1 cellular context compared by ENCODE assay signal in the genomic region with DNA sequence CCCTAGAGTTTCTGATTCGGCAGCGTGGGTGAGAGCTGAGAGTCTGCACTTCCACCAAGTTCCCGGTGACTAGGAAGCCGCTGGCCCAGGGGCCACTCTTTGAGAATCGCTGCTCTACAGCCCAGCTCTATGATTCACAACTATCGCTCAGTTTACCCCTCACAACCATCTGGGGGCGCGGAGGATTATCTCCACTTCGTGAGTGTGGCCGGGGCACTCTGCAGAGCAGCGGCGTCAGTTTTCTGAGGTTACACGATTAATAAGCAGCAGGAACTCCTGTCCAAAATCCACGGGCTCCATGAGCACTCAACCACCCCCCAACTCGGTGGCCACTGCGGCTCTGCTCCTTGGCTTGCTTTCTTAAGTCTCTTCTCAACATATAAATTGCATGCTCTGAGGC.
TF ChIP-seq lines count a peak whose summit lies in the region.

No MANE protein-coding gene starts in this region.

TF ChIP-seq in WTC11, 78 proteins besides CTCF, POLR2A, EP300 and RAD21:
- TF ChIP-seq EMX1 (CRISPR knock-in tag; IDR thresholded peaks at IDR 0.05) (no peak), ZNF425 (CRISPR knock-in tag; conservative IDR thresholded peaks at IDR 0.05) (no peak), FOXP4 (CRISPR knock-in tag; IDR thresholded peaks at IDR 0.05) (no peak), ZNF423 (CRISPR knock-in tag; IDR thresholded peaks at IDR 0.05) (no peak)
- TF ChIP-seq, protein P1, sequence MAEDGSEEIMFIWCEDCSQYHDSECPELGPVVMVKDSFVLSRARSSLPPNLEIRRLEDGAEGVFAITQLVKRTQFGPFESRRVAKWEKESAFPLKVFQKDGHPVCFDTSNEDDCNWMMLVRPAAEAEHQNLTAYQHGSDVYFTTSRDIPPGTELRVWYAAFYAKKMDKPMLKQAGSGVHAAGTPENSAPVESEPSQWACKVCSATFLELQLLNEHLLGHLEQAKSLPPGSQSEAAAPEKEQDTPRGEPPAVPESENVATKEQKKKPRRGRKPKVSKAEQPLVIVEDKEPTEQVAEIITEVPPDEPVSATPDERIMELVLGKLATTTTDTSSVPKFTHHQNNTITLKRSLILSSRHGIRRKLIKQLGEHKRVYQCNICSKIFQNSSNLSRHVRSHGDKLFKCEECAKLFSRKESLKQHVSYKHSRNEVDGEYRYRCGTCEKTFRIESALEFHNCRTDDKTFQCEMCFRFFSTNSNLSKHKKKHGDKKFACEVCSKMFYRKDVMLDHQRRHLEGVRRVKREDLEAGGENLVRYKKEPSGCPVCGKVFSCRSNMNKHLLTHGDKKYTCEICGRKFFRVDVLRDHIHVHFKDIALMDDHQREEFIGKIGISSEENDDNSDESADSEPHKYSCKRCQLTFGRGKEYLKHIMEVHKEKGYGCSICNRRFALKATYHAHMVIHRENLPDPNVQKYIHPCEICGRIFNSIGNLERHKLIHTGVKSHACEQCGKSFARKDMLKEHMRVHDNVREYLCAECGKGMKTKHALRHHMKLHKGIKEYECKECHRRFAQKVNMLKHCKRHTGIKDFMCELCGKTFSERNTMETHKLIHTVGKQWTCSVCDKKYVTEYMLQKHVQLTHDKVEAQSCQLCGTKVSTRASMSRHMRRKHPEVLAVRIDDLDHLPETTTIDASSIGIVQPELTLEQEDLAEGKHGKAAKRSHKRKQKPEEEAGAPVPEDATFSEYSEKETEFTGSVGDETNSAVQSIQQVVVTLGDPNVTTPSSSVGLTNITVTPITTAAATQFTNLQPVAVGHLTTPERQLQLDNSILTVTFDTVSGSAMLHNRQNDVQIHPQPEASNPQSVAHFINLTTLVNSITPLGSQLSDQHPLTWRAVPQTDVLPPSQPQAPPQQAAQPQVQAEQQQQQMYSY (CRISPR knock-in tag; IDR thresholded peaks at IDR 0.05), result no peak
- TF ChIP-seq, protein P2, sequence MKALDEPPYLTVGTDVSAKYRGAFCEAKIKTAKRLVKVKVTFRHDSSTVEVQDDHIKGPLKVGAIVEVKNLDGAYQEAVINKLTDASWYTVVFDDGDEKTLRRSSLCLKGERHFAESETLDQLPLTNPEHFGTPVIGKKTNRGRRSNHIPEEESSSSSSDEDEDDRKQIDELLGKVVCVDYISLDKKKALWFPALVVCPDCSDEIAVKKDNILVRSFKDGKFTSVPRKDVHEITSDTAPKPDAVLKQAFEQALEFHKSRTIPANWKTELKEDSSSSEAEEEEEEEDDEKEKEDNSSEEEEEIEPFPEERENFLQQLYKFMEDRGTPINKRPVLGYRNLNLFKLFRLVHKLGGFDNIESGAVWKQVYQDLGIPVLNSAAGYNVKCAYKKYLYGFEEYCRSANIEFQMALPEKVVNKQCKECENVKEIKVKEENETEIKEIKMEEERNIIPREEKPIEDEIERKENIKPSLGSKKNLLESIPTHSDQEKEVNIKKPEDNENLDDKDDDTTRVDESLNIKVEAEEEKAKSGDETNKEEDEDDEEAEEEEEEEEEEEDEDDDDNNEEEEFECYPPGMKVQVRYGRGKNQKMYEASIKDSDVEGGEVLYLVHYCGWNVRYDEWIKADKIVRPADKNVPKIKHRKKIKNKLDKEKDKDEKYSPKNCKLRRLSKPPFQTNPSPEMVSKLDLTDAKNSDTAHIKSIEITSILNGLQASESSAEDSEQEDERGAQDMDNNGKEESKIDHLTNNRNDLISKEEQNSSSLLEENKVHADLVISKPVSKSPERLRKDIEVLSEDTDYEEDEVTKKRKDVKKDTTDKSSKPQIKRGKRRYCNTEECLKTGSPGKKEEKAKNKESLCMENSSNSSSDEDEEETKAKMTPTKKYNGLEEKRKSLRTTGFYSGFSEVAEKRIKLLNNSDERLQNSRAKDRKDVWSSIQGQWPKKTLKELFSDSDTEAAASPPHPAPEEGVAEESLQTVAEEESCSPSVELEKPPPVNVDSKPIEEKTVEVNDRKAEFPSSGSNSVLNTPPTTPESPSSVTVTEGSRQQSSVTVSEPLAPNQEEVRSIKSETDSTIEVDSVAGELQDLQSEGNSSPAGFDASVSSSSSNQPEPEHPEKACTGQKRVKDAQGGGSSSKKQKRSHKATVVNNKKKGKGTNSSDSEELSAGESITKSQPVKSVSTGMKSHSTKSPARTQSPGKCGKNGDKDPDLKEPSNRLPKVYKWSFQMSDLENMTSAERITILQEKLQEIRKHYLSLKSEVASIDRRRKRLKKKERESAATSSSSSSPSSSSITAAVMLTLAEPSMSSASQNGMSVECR (CRISPR knock-in tag; IDR thresholded peaks at IDR 0.05; ENCODE audit: borderline replicate concordance), result no peak
- TF ChIP-seq, protein P3, sequence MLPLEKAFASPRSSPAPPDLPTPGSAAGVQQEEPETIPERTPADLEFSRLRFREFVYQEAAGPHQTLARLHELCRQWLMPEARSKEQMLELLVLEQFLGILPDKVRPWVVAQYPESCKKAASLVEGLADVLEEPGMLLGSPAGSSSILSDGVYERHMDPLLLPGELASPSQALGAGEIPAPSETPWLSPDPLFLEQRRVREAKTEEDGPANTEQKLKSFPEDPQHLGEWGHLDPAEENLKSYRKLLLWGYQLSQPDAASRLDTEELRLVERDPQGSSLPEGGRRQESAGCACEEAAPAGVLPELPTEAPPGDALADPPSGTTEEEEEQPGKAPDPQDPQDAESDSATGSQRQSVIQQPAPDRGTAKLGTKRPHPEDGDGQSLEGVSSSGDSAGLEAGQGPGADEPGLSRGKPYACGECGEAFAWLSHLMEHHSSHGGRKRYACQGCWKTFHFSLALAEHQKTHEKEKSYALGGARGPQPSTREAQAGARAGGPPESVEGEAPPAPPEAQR (CRISPR knock-in tag; IDR thresholded peaks at IDR 0.05), result no peak
